In the genomic region with DNA sequence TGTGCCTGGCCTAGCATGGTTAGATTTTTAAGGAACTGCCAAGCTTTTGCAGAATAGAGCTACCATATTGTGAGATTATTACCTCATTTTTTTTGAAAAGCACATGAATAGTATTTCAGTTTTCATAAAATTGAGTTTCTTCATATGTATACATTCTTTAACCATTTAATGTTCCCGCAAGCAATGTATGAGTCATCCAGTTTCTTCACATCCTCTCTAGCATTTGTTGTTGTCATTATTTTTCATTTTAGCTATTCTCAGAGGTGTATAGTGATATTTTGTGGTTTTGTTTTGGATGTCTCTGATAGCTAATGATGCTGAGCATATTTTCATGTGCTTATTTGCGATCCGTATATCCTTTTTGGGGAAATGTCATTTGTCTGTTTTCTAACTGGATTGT, we compare ENCODE assay signal across 22 cellular contexts.
DNase-seq lines count a peak whose midpoint lies in the region; ATAC-seq, FAIRE-seq and TF ChIP-seq lines count a peak whose summit lies in the region.
"Had no signal": no experiment of that assay in that cellular context is flagged by ENCODE, and none has a peak within 500 bp of the region (broad histone marks: within the 10 kb centered on the region; RNA-seq: fewer than 3 reads in every experiment).

No MANE protein-coding gene starts in this region.

- WGBS in A549 (ENCODE audit: missing lambda C conversion rate) = 93% methylated on average over 3 of the region's 3 CpGs
- 78% methylated on average over 3 of the region's 3 CpGs for WGBS in K562 (ENCODE audit: insufficient coverage, low coverage, missing lambda C conversion rate)

- H3K9me3 ChIP-seq in A549 (no peaks in the 10 kb centered on the region), K562 (replicated peaks; ENCODE audit: control insufficient read depth, insufficient read depth, low read depth, low read length) (no peaks in the 10 kb centered on the region)
- H3K9me3 ChIP-seq: BE2C, HAP-1 had no signal

- TF ChIP-seq RAD21 in A549 (conservative IDR thresholded peaks at IDR 0.05 in 1 of 2, IDR thresholded peaks at IDR 0.05 in 1 of 2) (no peak), K562 (CRISPR knock-in tag; conservative IDR thresholded peaks at IDR 0.05 in 1 of 2, IDR thresholded peaks at IDR 0.05 in 1 of 2) (no peak)

- no peaks in the 10 kb centered on the region for H3K27me3 ChIP-seq in K562 (ENCODE audit: control insufficient read depth in 2 of 2, insufficient read depth in 2 of 2, low read length in 2 of 2)
- H3K27me3 ChIP-seq: BE2C had no signal

- POLR2A ChIA-PET in A549 (lab: Yijun Ruan, JAX) (no interaction called here), K562 (lab: Yijun Ruan, JAX) (no interaction called here)

- FAIRE-seq in A549 (lab: Jason Lieb, UNC) = no peak
- FAIRE-seq in K562 (lab: Jason Lieb, UNC) = no peak
- FAIRE-seq: A204.1, D721Med, GM12878, GM18507, H1, HepG2, HTR-8/SVneo had no signal

- intact Hi-C loops in K562 (cut with micrococcal nuclease) = no loop called here

- H3K4me3 ChIP-seq in A549 (no peak overlapping the region), K562 (no peak overlapping the region)
- H3K4me3 ChIP-seq: GM12878, HAP-1 had no signal

- H3K9ac ChIP-seq in K562 (ENCODE audit: insufficient read depth in 1 of 2, low read depth in 2 of 2, low read length in 2 of 2) = no peak overlapping the region

- H4K20me1 ChIP-seq in K562 (replicated peaks; ENCODE audit: control insufficient read depth, insufficient read depth, low read length) = no peaks in the 10 kb centered on the region

- no peak for DNase-seq in A549 (ENCODE audit: low read depth in 1 of 2, low spot score in 1 of 2)
- DNase-seq in EL = peak; percentile 8
- peak; percentile 28 for DNase-seq in MV-4-11 (lab: John Stamatoyannopoulos, UW)
- DNase-seq in K562 (ENCODE audit: extremely low read depth in 1 of 4, low spot score in 3 of 4) = no peak
- no peak for DNase-seq in globus pallidus (ENCODE audit: low spot score)
- DNase-seq: BE2C; CD8-positive, alpha-beta T cell; COR-L47; DMS153; DMS79 treated with DMSO at 0.1 percent for 48 hours; GF-D8 had no signal

- H3K27ac ChIP-seq in A549 (no peak overlapping the region), K562 (ENCODE audit: extremely low read depth, low read depth, low read length) (no peak overlapping the region)

- no peaks in the 10 kb centered on the region for H3K79me2 ChIP-seq in K562 (ENCODE audit: control insufficient read depth, insufficient read depth, low read length)

- TF ChIP-seq POLR2A in A549 (IDR thresholded peaks at IDR 0.05; ENCODE audit: low read length) (no peak), K562 (conservative IDR thresholded peaks at IDR 0.05) (no peak)

- TF ChIP-seq EP300 in A549 (IDR thresholded peaks at IDR 0.05) (no peak), K562 (IDR thresholded peaks at IDR 0.05; ENCODE audit: low read length) (no peak)

- H3K4me2 ChIP-seq in A549 (no peak overlapping the region), K562 (ENCODE audit: insufficient read depth, low read length) (no peak overlapping the region)

- CTCF ChIA-PET in A549 (lab: Yijun Ruan, JAX) (no interaction called here), K562 (lab: Yijun Ruan, JAX; ENCODE audit: low intra/inter-chr PET ratio) (no interaction called here)

- no peaks in the 10 kb centered on the region for H3K4me1 ChIP-seq in A549
- peaks cover 0 to 4% of the 10 kb centered on the region in 2 experiments; a peak in 3 of 5 replicates for H3K4me1 ChIP-seq in K562 (replicated peaks in 1 of 2; ENCODE audit: control insufficient read depth in 2 of 2, insufficient read depth in 2 of 2, low read length in 2 of 2)
- H3K4me1 ChIP-seq: BE2C had no signal

- in situ Hi-C loops in K562 (cut with MboI) = no loop called here

- H3K9me1 ChIP-seq in K562 (ENCODE audit: control insufficient read depth, insufficient read depth, low read length) = no peaks in the 10 kb centered on the region

- H3K36me3 ChIP-seq in K562 (ENCODE audit: control insufficient read depth, insufficient read depth, low read length) = no peaks in the 10 kb centered on the region
- H3K36me3 ChIP-seq: BE2C, HAP-1 had no signal

- no peak for TF ChIP-seq CTCF in A549 (IDR thresholded peaks at IDR 0.05)
- no peak for TF ChIP-seq CTCF in K562 (IDR thresholded peaks at IDR 0.05 in 2 of 3, conservative IDR thresholded peaks at IDR 0.05 in 1 of 3; ENCODE audit: insufficient read depth in 2 of 3, low read depth in 1 of 3, low read length in 3 of 3)

- BruUV-seq in K562 (replicated peaks; lab: Mats Ljungman, UMichigan) = no TSS peak

- no peak for ATAC-seq in A549
- ATAC-seq in K562 = no peak
- no peak for ATAC-seq in GM19397 (IDR thresholded peaks at IDR 0.05; ENCODE audit: unreplicated experiment)
- ATAC-seq in GM21515 (IDR thresholded peaks at IDR 0.05; ENCODE audit: unreplicated experiment) = no peak
- ATAC-seq in HG03139 (IDR thresholded peaks at IDR 0.05; ENCODE audit: unreplicated experiment) = no peak
- ATAC-seq: CD8-positive, alpha-beta T cell; GM12878; HepG2 had no signal

- no peak overlapping the region for H2AFZ ChIP-seq in K562 (ENCODE audit: low read depth, low read length)

TF ChIP-seq in A549, 52 proteins besides CTCF, POLR2A, EP300 and RAD21:
- no peak for TF ChIP-seq FOSL2 (IDR thresholded peaks at IDR 0.05)
- peak; percentile 24; the same call in 1 of the 2 replicates for TF ChIP-seq FOSL2 (CRISPR knock-in tag; IDR thresholded peaks at IDR 0.05)
- TF ChIP-seq CHD2 (IDR thresholded peaks at IDR 0.05; ENCODE audit: low read length, partially characterized antibody) = no peak

TF ChIP-seq in K562, 482 proteins besides CTCF, POLR2A, EP300 and RAD21:
- no peak for TF ChIP-seq THRAP3 (IDR thresholded peaks at IDR 0.05; ENCODE audit: borderline replicate concordance)
- TF ChIP-seq RBM25 (IDR thresholded peaks at IDR 0.05; ENCODE audit: low read depth, low read length, severe bottlenecking) = peak; percentile 52
- peak; percentile 59 for TF ChIP-seq ATF3 (IDR thresholded peaks at IDR 0.05)
- TF ChIP-seq ATF3 (CRISPR knock-in tag; conservative IDR thresholded peaks at IDR 0.05) = no peak
TF ChIP-seq in K562: peak in this region for 2.

Comparison
In these comparisons a context has a peak if more than half of its experiments do, and no peak if none do; other contexts are left out.
1. DNase-seq: peak in EL (single experiment) and MV-4-11 (single experiment); none in A549 (0 of 2), K562 (0 of 4) and globus pallidus (single experiment).